Comparison of ENCODE assay signal across 13 cellular contexts in the genomic region with DNA sequence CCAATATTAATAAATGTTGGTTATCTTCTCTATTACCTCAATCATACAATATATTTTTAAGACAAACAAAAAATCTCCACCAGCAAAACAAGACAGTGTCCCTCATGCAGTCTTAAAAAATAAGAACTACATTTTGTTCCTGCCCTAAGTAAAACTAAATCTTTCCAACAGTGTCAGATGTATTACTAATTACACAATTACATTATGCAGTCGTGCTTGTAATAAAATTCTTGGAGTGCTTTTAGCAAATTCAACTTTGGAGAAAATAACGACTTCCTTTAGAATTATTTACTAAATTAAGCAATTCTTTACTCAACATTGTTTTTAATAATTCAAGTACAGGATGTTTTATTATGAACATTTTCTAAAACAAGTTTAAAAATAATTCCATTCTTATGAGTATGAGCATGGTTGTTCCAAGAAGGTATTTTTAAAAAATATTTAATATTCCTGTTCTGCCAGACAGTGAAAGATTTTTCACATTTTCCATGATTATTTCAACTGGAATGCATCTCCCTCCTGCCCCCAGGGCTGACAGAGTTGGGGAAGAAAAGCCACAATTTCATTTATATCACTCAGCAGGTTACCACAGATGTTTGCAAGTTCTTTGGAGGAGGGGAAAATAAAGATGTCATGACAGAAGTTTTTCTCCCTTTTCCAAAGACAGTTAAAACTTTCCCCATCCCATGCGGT.
A peak's percentile ranks its signal among the peaks of the same experiment; 100 is the strongest.
DNase-seq lines count a peak whose midpoint lies in the region; ATAC-seq, FAIRE-seq and TF ChIP-seq lines count a peak whose summit lies in the region.
"Had no signal": no experiment of that assay in that cellular context is flagged by ENCODE, and none has a peak within 500 bp of the region (broad histone marks: within the 10 kb centered on the region; RNA-seq: fewer than 3 reads in every experiment).

No MANE protein-coding gene starts in this region.

- no peaks in the 10 kb centered on the region for H3K9me3 ChIP-seq in SJSA1 (replicated peaks)
- H3K9me3 ChIP-seq in esophagus squamous epithelium, result no peaks in the 10 kb centered on the region
- H3K9me3 ChIP-seq in pancreas, result no peaks in the 10 kb centered on the region
- H3K9me3 ChIP-seq: Peyer's patch had no signal

- intact Hi-C loops in esophagus squamous epithelium (cut with DNase I), result no loop called here
- intact Hi-C loops in pancreas (cut with DNase I), result no loop called here
- intact Hi-C loops in dorsolateral prefrontal cortex (cut with DNase I), result no loop called here

- peak; percentile 51 for FAIRE-seq in pancreas (lab: Jason Lieb, UNC)

- no peaks in the 10 kb centered on the region for H3K36me3 ChIP-seq in SJSA1
- H3K36me3 ChIP-seq in esophagus squamous epithelium, result no peaks in the 10 kb centered on the region
- no peaks in the 10 kb centered on the region for H3K36me3 ChIP-seq in pancreas
- H3K36me3 ChIP-seq: Peyer's patch had no signal

- no peaks in the 10 kb centered on the region for H3K27me3 ChIP-seq in SJSA1 (replicated peaks)
- H3K27me3 ChIP-seq in esophagus squamous epithelium, result no peaks in the 10 kb centered on the region
- H3K27me3 ChIP-seq in pancreas, result no peaks in the 10 kb centered on the region
- H3K27me3 ChIP-seq in dorsolateral prefrontal cortex, result peaks cover 0 to 2% (median 0%) of the 10 kb centered on the region in 45 donors
- H3K27me3 ChIP-seq: Peyer's patch had no signal

- 39 to 44% methylated on average over 3 of the region's 3 CpGs for WGBS in esophagus squamous epithelium, 2 donors
- WGBS in pancreas, 2 donors, result 50 to 55% methylated on average over 3 of the region's 3 CpGs

- TF ChIP-seq POLR2A in esophagus squamous epithelium (IDR thresholded peaks at IDR 0.05), result no peak

- H3K4me1 ChIP-seq in SJSA1 (replicated peaks) (peaks cover 26% of the 10 kb centered on the region), esophagus squamous epithelium (no peaks in the 10 kb centered on the region), pancreas (no peaks in the 10 kb centered on the region)
- H3K4me1 ChIP-seq: Peyer's patch had no signal

- H3K27ac ChIP-seq in SJSA1 (peak overlapping the region; percentile 68), esophagus squamous epithelium (peak overlapping the region in 3 of 4 donors; percentile 16 to 76 (median 38)), pancreas (no peak overlapping the region), dorsolateral prefrontal cortex (no peak overlapping the region)
- H3K27ac ChIP-seq: Peyer's patch had no signal

- peak in 2 of 4 donors; percentile 42 to 53 for ATAC-seq in pancreas

- H3K4me3 ChIP-seq in AG10803 (ENCODE audit: low read length), result no peak overlapping the region
- no peak overlapping the region for H3K4me3 ChIP-seq in SJSA1
- no peak overlapping the region for H3K4me3 ChIP-seq in esophagus squamous epithelium
- H3K4me3 ChIP-seq in pancreas, result no peak overlapping the region
- no peak overlapping the region for H3K4me3 ChIP-seq in dorsolateral prefrontal cortex
- H3K4me3 ChIP-seq: Peyer's patch had no signal

- TF ChIP-seq CTCF in AG10803 (conservative IDR thresholded peaks at IDR 0.05; ENCODE audit: low read length) (no peak), esophagus squamous epithelium (IDR thresholded peaks at IDR 0.05) (no peak), pancreas (IDR thresholded peaks at IDR 0.05) (no peak), dorsolateral prefrontal cortex (IDR thresholded peaks at IDR 0.05 in 54 of 56, conservative IDR thresholded peaks at IDR 0.05 in 2 of 56; ENCODE audit: low read depth in 1 of 56, partially characterized antibody in 56 of 56) (no peak)

- DNase-seq in AG10803 (ENCODE audit: low read depth), result peak; percentile 98
- DNase-seq in SJSA1 (ENCODE audit: low read depth in 1 of 2, low spot score in 2 of 2), result peak in 1 of 2 experiments; percentile 60
- no peak for DNase-seq in esophagus squamous epithelium (lab: John Stamatoyannopoulos, UW)
- no peak for DNase-seq in pancreas
- DNase-seq in activated naive CD4-positive, alpha-beta T cell (lab: John Stamatoyannopoulos, UW), result no peak
- no peak for DNase-seq in activated gamma-delta T cell treated with Interleukin-2 at 50 U/mL for 16 hours
- DNase-seq in NCI-H82 (lab: John Stamatoyannopoulos, UW), result no peak
- DNase-seq in dorsolateral prefrontal cortex, result no peak
- DNase-seq: activated CD8-positive, alpha-beta memory T cell treated with anti-CD3 and anti-CD28 coated beads, Interleukin-2, amount 50 U/mL, for 4 hours; amygdala; nephron progenitor cell; Peyer's patch; stimulated activated CD4-positive, alpha-beta T cell treated with anti-CD3 and anti-CD28 coated beads, Interleukin-12 subunit alpha, Interleukin-12 subunit beta, amount 100 ng/mL, for 4 hours had no signal

Comparison
In these comparisons a context has a peak if more than half of its experiments do, and no peak if none do; other contexts are left out.
1. H3K27ac ChIP-seq: peak in SJSA1 (single experiment) and esophagus squamous epithelium (3 of 4); none in pancreas (0 of 4) and dorsolateral prefrontal cortex (0 of 59).